ENCODE assay signal across 8 cellular contexts in genomic region chr1:31064685-31065309, GRCh38. TPM values are rescaled to one million over a fixed set of nuclear protein-coding genes. Genes with fewer than 3 reads are reported as not detected.
DNase-seq lines count a peak whose midpoint lies in the region; ATAC-seq and TF ChIP-seq lines count a peak whose summit lies in the region.

No MANE protein-coding gene starts in this region.

- no peaks in the 10 kb centered on the region for H3K27me3 Mint-ChIP-seq in activated naive CD4-positive, alpha-beta T cell treated with anti-CD3 and anti-CD28 coated beads, Interleukin-2, amount 10 ng/mL, durations not matched to agents 7 days and 5 days

- intact Hi-C loops in heart left ventricle (cut with DNase I) (loop anchor here in 5 of 10 donors (5.0 to 10.0 kb wide), 4 partner anchors 37 to 100 kb away; no protein-coding TSS in a partner anchor), posterior cingulate gyrus (cut with DNase I) (loop anchor here (10.0 kb wide), 2 partner anchors 80 to 110 kb away; no protein-coding TSS in a partner anchor)

- ATAC-seq in heart left ventricle (peak in 2 of 4 donors; percentile 4 to 40), HG03108 (IDR thresholded peaks at IDR 0.05; ENCODE audit: unreplicated experiment) (no peak)

- peak; percentile 21 for DNase-seq in ACHN
- no peak for DNase-seq in GM06990 (ENCODE audit: extremely low read depth, insufficient read length)
- peak; percentile 67 for DNase-seq in NAMALWA (ENCODE audit: low spot score)
- DNase-seq in activated naive CD4-positive, alpha-beta T cell treated with anti-CD3 and anti-CD28 coated beads, Interleukin-2, amount 10 ng/mL, durations not matched to agents 7 days and 5 days = peak; percentile 43
- DNase-seq in heart left ventricle = peak in 2 of 5 donors; percentile 32 to 33
- DNase-seq in posterior cingulate gyrus = peak in 6 of 10 donors; percentile 7 to 82 (median 24)
- no peak for DNase-seq in HuH-7.5 (ENCODE audit: low spot score)

- peaks cover 4 to 46% (median 32%) of the 10 kb centered on the region in 12 donors for H3K4me1 ChIP-seq in heart left ventricle

- TF ChIP-seq POLR2A in heart left ventricle (IDR thresholded peaks at IDR 0.05) = no peak

- no peaks in the 10 kb centered on the region for H3K9me3 ChIP-seq in heart left ventricle

- H3K4me3 ChIP-seq in GM06990 (replicated peaks; ENCODE audit: low read depth, low read length) (peak overlapping the region; percentile 69), heart left ventricle (peak overlapping the region; percentile 67 to 96 (median 73))

- H3K27ac ChIP-seq in heart left ventricle = peak overlapping the region; percentile 85 to 99 (median 92)

- H3K27ac Mint-ChIP-seq in activated naive CD4-positive, alpha-beta T cell treated with anti-CD3 and anti-CD28 coated beads, Interleukin-2, amount 10 ng/mL, durations not matched to agents 7 days and 5 days = peak overlapping the region; percentile 99

- H3K27me3 ChIP-seq in GM06990 (replicated peaks; ENCODE audit: control insufficient read depth, insufficient read depth, low read length) = no peaks in the 10 kb centered on the region
- no peaks in the 10 kb centered on the region for H3K27me3 ChIP-seq in heart left ventricle

- H3K36me3 ChIP-seq in GM06990 (ENCODE audit: control insufficient read depth, insufficient read depth, low read length) = no peaks in the 10 kb centered on the region
- H3K36me3 ChIP-seq in heart left ventricle = no peaks in the 10 kb centered on the region

- no peaks in the 10 kb centered on the region for H3K9me3 Mint-ChIP-seq in activated naive CD4-positive, alpha-beta T cell treated with anti-CD3 and anti-CD28 coated beads, Interleukin-2, amount 10 ng/mL, durations not matched to agents 7 days and 5 days

- WGBS in heart left ventricle, 4 donors = 0 to 1% (median 0%) methylated on average over 19 to 20 of the region's 20 CpGs

- H3K36me3 Mint-ChIP-seq in activated naive CD4-positive, alpha-beta T cell treated with anti-CD3 and anti-CD28 coated beads, Interleukin-2, amount 10 ng/mL, durations not matched to agents 7 days and 5 days = peaks cover 12% of the 10 kb centered on the region

- H3K4me3 Mint-ChIP-seq in activated naive CD4-positive, alpha-beta T cell treated with anti-CD3 and anti-CD28 coated beads, Interleukin-2, amount 10 ng/mL, durations not matched to agents 7 days and 5 days = peak overlapping the region; percentile 98

- in situ Hi-C loops in ACHN (cut with HindIII; ENCODE audit: low pct_ligation_motif_present, low pct_unique_long_range_greater_than_20kb, low sequenced_read_pairs) = no loop called here

- H3K4me1 Mint-ChIP-seq in activated naive CD4-positive, alpha-beta T cell treated with anti-CD3 and anti-CD28 coated beads, Interleukin-2, amount 10 ng/mL, durations not matched to agents 7 days and 5 days = peaks cover 30% of the 10 kb centered on the region

- CTCF ChIA-PET in activated naive CD4-positive, alpha-beta T cell treated with anti-CD3 and anti-CD28 coated beads, Interleukin-2, amount 10 ng/mL, durations not matched to agents 7 days and 5 days (lab: Charles Lee) = no interaction called here

- TF ChIP-seq CTCF in GM06990 (IDR thresholded peaks at IDR 0.05; ENCODE audit: insufficient read depth, low read length, poor library complexity, severe bottlenecking) (no peak), heart left ventricle (IDR thresholded peaks at IDR 0.05) (no peak)

RNA-seq across cellular contexts. Expression of gene PUM1, which starts 0.7 kb away (rescaled TPM):
- 10 to 100 TPM; 60.4 to 96.3 (median 75.8) TPM for total RNA-seq in heart left ventricle
- polyA plus RNA-seq in heart left ventricle = 10 to 100 TPM; 19.2 to 33.6 TPM

Comparison
In these comparisons a context has a peak if more than half of its experiments do, and no peak if none do; other contexts are left out.
1. DNase-seq: peak in ACHN (single experiment), NAMALWA (single experiment), activated naive CD4-positive, alpha-beta T cell treated with anti-CD3 and anti-CD28 coated beads, Interleukin-2, amount 10 ng/mL, durations not matched to agents 7 days and 5 days (single experiment) and posterior cingulate gyrus (6 of 10); none in GM06990 (single experiment) and HuH-7.5 (single experiment).